Comparison of ENCODE assay signal across 15 cellular contexts in the genomic region with DNA sequence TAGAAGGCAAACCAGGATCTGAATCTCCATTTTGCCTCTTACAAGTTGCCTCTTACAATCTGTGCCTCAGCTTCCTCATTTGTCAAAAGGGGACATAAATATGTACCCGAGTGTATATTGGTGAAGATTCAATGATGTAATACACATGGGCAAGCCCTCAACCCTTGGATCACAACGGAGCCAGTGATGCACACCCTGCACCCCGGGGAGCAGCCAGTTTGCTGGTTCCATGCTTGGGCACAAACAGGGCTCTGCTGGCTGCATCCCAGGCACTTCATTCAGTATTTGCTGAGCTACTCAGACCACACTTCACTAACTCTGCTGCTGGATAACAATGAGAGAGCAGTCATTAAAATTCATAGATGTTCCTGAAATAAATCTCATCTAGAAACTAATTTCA.
"Had no signal": no experiment of that assay in that cellular context is flagged by ENCODE, and none has a peak within 500 bp of the region (broad histone marks: within the 10 kb centered on the region; RNA-seq: fewer than 3 reads in every experiment).

No MANE protein-coding gene starts in this region.

- H3K27ac Mint-ChIP-seq: activated naive CD8-positive, alpha-beta T cell treated with anti-CD3 and anti-CD28 coated beads, Interleukin-2, amount 10 ng/mL, durations not matched to agents 7 days and 5 days had no signal

- H3K27ac ChIP-seq: gastroesophageal sphincter, pancreas, sigmoid colon, stomach, testis had no signal

- DNase-seq: activated CD4-positive, alpha-beta T cell treated with anti-CD3 and anti-CD28 coated beads, Interleukin-2, amount 50 U/mL, for 4 hours; activated CD4-positive, CD25-positive, alpha-beta regulatory T cell treated with anti-CD3 and anti-CD28 coated beads, Interleukin-2, amount 50 U/mL, for 72 hours; activated naive CD4-positive, alpha-beta T cell; activated naive CD8-positive, alpha-beta T cell treated with anti-CD3 and anti-CD28 coated beads, Interleukin-2, amount 10 ng/mL, durations not matched to agents 7 days and 5 days; activated T-cell treated with anti-CD3 and anti-CD28 coated beads for 4 hours; effector CD8-positive, alpha-beta T cell; left colon; pancreas; sigmoid colon; stimulated activated CD4-positive, alpha-beta T cell treated with anti-CD3 and anti-CD28 coated beads, Interleukin-12 subunit alpha, Interleukin-12 subunit beta, amount 100 ng/mL, for 4 hours; stimulated activated CD4-positive, alpha-beta T cell treated with anti-CD3 and anti-CD28 coated beads, Interleukin-2, amount 100 ng/mL, for 24 hours; stomach; testis had no signal

- H3K27me3 ChIP-seq: gastroesophageal sphincter, pancreas, sigmoid colon, stomach, testis had no signal

- H3K4me1 Mint-ChIP-seq: activated naive CD8-positive, alpha-beta T cell treated with anti-CD3 and anti-CD28 coated beads, Interleukin-2, amount 10 ng/mL, durations not matched to agents 7 days and 5 days had no signal

- H3K9me3 Mint-ChIP-seq: activated naive CD8-positive, alpha-beta T cell treated with anti-CD3 and anti-CD28 coated beads, Interleukin-2, amount 10 ng/mL, durations not matched to agents 7 days and 5 days had no signal

- H3K36me3 Mint-ChIP-seq: activated naive CD8-positive, alpha-beta T cell treated with anti-CD3 and anti-CD28 coated beads, Interleukin-2, amount 10 ng/mL, durations not matched to agents 7 days and 5 days had no signal

- H3K4me3 Mint-ChIP-seq: activated naive CD8-positive, alpha-beta T cell treated with anti-CD3 and anti-CD28 coated beads, Interleukin-2, amount 10 ng/mL, durations not matched to agents 7 days and 5 days had no signal

- H3K4me3 ChIP-seq: gastroesophageal sphincter, lung, pancreas, sigmoid colon, stomach, testis had no signal

- H3K9me3 ChIP-seq: gastroesophageal sphincter, pancreas, sigmoid colon, stomach, testis had no signal

- ATAC-seq: gastroesophageal sphincter, left colon, pancreas had no signal
